ENCODE assay signal across 1 cellular context in genomic region chr7:139702811-139703467, GRCh38.
TF ChIP-seq lines count a peak whose summit lies in the region.

No MANE protein-coding gene starts in this region.

TF ChIP-seq in GM12878, 131 proteins besides CTCF, POLR2A, EP300 and RAD21 (continued from another document and continues in another):
- peak; percentile 34 for TF ChIP-seq SKIL (IDR thresholded peaks at IDR 0.05; ENCODE audit: low read depth, poor library complexity, severe bottlenecking)
- TF ChIP-seq, protein P1, sequence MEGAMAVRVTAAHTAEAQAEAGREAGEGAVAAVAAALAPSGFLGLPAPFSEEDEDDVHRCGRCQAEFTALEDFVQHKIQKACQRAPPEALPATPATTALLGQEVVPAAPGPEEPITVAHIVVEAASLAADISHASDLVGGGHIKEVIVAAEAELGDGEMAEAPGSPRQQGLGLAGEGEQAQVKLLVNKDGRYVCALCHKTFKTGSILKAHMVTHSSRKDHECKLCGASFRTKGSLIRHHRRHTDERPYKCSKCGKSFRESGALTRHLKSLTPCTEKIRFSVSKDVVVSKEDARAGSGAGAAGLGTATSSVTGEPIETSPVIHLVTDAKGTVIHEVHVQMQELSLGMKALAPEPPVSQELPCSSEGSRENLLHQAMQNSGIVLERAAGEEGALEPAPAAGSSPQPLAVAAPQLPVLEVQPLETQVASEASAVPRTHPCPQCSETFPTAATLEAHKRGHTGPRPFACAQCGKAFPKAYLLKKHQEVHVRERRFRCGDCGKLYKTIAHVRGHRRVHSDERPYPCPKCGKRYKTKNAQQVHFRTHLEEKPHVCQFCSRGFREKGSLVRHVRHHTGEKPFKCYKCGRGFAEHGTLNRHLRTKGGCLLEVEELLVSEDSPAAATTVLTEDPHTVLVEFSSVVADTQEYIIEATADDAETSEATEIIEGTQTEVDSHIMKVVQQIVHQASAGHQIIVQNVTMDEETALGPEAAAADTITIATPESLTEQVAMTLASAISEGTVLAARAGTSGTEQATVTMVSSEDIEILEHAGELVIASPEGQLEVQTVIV (IDR thresholded peaks at IDR 0.05; ENCODE audit: borderline replicate concordance, partially characterized antibody), result no peak
- peak; percentile 55; the same call in 1 of the 2 replicates for TF ChIP-seq POLR2AphosphoS5 (IDR thresholded peaks at IDR 0.05; ENCODE audit: low read length)
- TF ChIP-seq SP1 (IDR thresholded peaks at IDR 0.05; ENCODE audit: low read depth, low read length), result peak; percentile 50
- no peak for TF ChIP-seq ZZZ3 (IDR thresholded peaks at IDR 0.05; ENCODE audit: control insufficient read depth, insufficient read length, low read depth)
- no peak for TF ChIP-seq GABPA (IDR thresholded peaks at IDR 0.05; ENCODE audit: low read depth)
- no peak for TF ChIP-seq RBBP5 (conservative IDR thresholded peaks at IDR 0.05)
- TF ChIP-seq CREM (IDR thresholded peaks at IDR 0.05; ENCODE audit: low read depth), result peak; percentile 49; the same call in 1 of the 2 replicates
- TF ChIP-seq BHLHE40 (IDR thresholded peaks at IDR 0.05; ENCODE audit: borderline replicate concordance in 1 of 2, low read depth in 2 of 2, low read length in 1 of 2), result no peak
- TF ChIP-seq ZNF207 (IDR thresholded peaks at IDR 0.05; ENCODE audit: borderline replicate concordance), result no peak
- TF ChIP-seq TCF7 (IDR thresholded peaks at IDR 0.05; ENCODE audit: borderline replicate concordance), result no peak
- no peak for TF ChIP-seq CHD2 (IDR thresholded peaks at IDR 0.05; ENCODE audit: borderline replicate concordance, low read depth, low read length)
- TF ChIP-seq BRCA1 (IDR thresholded peaks at IDR 0.05; ENCODE audit: low read depth, low read length), result no peak
- TF ChIP-seq SUZ12 (IDR thresholded peaks at IDR 0.05; ENCODE audit: unreplicated experiment), result no peak
- TF ChIP-seq PAX8 (IDR thresholded peaks at IDR 0.05), result no peak
- no peak for TF ChIP-seq NR2C1 (IDR thresholded peaks at IDR 0.05)
- TF ChIP-seq RUNX3 (IDR thresholded peaks at IDR 0.05; ENCODE audit: low read length), result peak; percentile 48
- TF ChIP-seq IRF4 (IDR thresholded peaks at IDR 0.05; ENCODE audit: low read depth, low read length), result peak; percentile 93
- TF ChIP-seq, protein P2, sequence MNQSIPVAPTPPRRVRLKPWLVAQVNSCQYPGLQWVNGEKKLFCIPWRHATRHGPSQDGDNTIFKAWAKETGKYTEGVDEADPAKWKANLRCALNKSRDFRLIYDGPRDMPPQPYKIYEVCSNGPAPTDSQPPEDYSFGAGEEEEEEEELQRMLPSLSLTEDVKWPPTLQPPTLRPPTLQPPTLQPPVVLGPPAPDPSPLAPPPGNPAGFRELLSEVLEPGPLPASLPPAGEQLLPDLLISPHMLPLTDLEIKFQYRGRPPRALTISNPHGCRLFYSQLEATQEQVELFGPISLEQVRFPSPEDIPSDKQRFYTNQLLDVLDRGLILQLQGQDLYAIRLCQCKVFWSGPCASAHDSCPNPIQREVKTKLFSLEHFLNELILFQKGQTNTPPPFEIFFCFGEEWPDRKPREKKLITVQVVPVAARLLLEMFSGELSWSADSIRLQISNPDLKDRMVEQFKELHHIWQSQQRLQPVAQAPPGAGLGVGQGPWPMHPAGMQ (IDR thresholded peaks at IDR 0.05; ENCODE audit: borderline replicate concordance), result no peak
- TF ChIP-seq PRDM15 (CRISPR knock-in tag; IDR thresholded peaks at IDR 0.05), result no peak
- TF ChIP-seq LARP7 (IDR thresholded peaks at IDR 0.05), result no peak
- no peak for TF ChIP-seq BACH1 (IDR thresholded peaks at IDR 0.05; ENCODE audit: borderline replicate concordance)
- TF ChIP-seq NR2F1 (conservative IDR thresholded peaks at IDR 0.05), result no peak
- TF ChIP-seq ZNF24 (IDR thresholded peaks at IDR 0.05), result no peak
- TF ChIP-seq, protein P3, sequence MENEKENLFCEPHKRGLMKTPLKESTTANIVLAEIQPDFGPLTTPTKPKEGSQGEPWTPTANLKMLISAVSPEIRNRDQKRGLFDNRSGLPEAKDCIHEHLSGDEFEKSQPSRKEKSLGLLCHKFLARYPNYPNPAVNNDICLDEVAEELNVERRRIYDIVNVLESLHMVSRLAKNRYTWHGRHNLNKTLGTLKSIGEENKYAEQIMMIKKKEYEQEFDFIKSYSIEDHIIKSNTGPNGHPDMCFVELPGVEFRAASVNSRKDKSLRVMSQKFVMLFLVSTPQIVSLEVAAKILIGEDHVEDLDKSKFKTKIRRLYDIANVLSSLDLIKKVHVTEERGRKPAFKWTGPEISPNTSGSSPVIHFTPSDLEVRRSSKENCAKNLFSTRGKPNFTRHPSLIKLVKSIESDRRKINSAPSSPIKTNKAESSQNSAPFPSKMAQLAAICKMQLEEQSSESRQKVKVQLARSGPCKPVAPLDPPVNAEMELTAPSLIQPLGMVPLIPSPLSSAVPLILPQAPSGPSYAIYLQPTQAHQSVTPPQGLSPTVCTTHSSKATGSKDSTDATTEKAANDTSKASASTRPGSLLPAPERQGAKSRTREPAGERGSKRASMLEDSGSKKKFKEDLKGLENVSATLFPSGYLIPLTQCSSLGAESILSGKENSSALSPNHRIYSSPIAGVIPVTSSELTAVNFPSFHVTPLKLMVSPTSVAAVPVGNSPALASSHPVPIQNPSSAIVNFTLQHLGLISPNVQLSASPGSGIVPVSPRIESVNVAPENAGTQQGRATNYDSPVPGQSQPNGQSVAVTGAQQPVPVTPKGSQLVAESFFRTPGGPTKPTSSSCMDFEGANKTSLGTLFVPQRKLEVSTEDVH (IDR thresholded peaks at IDR 0.05; ENCODE audit: low read depth, partially characterized antibody), result no peak
- TF ChIP-seq MYC (IDR thresholded peaks at IDR 0.05; ENCODE audit: insufficient read depth, insufficient read length, insufficient replicate concordance, low read length, severe bottlenecking), result no peak
- no peak for TF ChIP-seq ZNF384 (IDR thresholded peaks at IDR 0.05; ENCODE audit: borderline replicate concordance, low read depth, low read length)
- peak; percentile 96 for TF ChIP-seq TCF12 (IDR thresholded peaks at IDR 0.05; ENCODE audit: low read depth, low read length)
- TF ChIP-seq ELK1 (IDR thresholded peaks at IDR 0.05; ENCODE audit: low read depth, low read length), result no peak
- TF ChIP-seq, protein P4, sequence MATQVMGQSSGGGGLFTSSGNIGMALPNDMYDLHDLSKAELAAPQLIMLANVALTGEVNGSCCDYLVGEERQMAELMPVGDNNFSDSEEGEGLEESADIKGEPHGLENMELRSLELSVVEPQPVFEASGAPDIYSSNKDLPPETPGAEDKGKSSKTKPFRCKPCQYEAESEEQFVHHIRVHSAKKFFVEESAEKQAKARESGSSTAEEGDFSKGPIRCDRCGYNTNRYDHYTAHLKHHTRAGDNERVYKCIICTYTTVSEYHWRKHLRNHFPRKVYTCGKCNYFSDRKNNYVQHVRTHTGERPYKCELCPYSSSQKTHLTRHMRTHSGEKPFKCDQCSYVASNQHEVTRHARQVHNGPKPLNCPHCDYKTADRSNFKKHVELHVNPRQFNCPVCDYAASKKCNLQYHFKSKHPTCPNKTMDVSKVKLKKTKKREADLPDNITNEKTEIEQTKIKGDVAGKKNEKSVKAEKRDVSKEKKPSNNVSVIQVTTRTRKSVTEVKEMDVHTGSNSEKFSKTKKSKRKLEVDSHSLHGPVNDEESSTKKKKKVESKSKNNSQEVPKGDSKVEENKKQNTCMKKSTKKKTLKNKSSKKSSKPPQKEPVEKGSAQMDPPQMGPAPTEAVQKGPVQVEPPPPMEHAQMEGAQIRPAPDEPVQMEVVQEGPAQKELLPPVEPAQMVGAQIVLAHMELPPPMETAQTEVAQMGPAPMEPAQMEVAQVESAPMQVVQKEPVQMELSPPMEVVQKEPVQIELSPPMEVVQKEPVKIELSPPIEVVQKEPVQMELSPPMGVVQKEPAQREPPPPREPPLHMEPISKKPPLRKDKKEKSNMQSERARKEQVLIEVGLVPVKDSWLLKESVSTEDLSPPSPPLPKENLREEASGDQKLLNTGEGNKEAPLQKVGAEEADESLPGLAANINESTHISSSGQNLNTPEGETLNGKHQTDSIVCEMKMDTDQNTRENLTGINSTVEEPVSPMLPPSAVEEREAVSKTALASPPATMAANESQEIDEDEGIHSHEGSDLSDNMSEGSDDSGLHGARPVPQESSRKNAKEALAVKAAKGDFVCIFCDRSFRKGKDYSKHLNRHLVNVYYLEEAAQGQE (IDR thresholded peaks at IDR 0.05; ENCODE audit: low read depth, low read length), result no peak
- TF ChIP-seq HDAC2 (IDR thresholded peaks at IDR 0.05), result no peak
- no peak for TF ChIP-seq TARDBP (IDR thresholded peaks at IDR 0.05; ENCODE audit: borderline replicate concordance)
- no peak for TF ChIP-seq HCFC1 (IDR thresholded peaks at IDR 0.05; ENCODE audit: low read length)
- TF ChIP-seq, protein P5, sequence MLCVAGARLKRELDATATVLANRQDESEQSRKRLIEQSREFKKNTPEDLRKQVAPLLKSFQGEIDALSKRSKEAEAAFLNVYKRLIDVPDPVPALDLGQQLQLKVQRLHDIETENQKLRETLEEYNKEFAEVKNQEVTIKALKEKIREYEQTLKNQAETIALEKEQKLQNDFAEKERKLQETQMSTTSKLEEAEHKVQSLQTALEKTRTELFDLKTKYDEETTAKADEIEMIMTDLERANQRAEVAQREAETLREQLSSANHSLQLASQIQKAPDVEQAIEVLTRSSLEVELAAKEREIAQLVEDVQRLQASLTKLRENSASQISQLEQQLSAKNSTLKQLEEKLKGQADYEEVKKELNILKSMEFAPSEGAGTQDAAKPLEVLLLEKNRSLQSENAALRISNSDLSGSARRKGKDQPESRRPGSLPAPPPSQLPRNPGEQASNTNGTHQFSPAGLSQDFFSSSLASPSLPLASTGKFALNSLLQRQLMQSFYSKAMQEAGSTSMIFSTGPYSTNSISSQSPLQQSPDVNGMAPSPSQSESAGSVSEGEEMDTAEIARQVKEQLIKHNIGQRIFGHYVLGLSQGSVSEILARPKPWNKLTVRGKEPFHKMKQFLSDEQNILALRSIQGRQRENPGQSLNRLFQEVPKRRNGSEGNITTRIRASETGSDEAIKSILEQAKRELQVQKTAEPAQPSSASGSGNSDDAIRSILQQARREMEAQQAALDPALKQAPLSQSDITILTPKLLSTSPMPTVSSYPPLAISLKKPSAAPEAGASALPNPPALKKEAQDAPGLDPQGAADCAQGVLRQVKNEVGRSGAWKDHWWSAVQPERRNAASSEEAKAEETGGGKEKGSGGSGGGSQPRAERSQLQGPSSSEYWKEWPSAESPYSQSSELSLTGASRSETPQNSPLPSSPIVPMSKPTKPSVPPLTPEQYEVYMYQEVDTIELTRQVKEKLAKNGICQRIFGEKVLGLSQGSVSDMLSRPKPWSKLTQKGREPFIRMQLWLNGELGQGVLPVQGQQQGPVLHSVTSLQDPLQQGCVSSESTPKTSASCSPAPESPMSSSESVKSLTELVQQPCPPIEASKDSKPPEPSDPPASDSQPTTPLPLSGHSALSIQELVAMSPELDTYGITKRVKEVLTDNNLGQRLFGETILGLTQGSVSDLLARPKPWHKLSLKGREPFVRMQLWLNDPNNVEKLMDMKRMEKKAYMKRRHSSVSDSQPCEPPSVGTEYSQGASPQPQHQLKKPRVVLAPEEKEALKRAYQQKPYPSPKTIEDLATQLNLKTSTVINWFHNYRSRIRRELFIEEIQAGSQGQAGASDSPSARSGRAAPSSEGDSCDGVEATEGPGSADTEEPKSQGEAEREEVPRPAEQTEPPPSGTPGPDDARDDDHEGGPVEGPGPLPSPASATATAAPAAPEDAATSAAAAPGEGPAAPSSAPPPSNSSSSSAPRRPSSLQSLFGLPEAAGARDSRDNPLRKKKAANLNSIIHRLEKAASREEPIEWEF (IDR thresholded peaks at IDR 0.05; ENCODE audit: insufficient replicate concordance, low read depth, low read length), result peak; percentile 40
- TF ChIP-seq NRF1 (conservative IDR thresholded peaks at IDR 0.05; ENCODE audit: low read depth, low read length), result no peak
- TF ChIP-seq EED (IDR thresholded peaks at IDR 0.05; ENCODE audit: low read depth), result peak; percentile 42; the same call in 1 of the 2 replicates
- TF ChIP-seq ZSCAN29 (IDR thresholded peaks at IDR 0.05), result no peak
- TF ChIP-seq EZH2 (IDR thresholded peaks at IDR 0.05; ENCODE audit: borderline replicate concordance, control insufficient read depth, low read depth, low read length), result no peak
